3 cellular contexts compared by ENCODE assay signal in genomic region chr2:227524665-227525064, GRCh38.
TF ChIP-seq lines count a peak whose summit lies in the region.

No MANE protein-coding gene starts in this region.

TF ChIP-seq in A549, 52 proteins besides CTCF, POLR2A, EP300 and RAD21:
- TF ChIP-seq SMC3 (IDR thresholded peaks at IDR 0.05) (no peak), CHD2 (IDR thresholded peaks at IDR 0.05; ENCODE audit: low read length, partially characterized antibody) (no peak), JUN (IDR thresholded peaks at IDR 0.05) (no peak), MAFK (IDR thresholded peaks at IDR 0.05; ENCODE audit: partially characterized antibody) (peak; percentile 93), REST (IDR thresholded peaks at IDR 0.05) (no peak), RARB (CRISPR knock-in tag; IDR thresholded peaks at IDR 0.05) (no peak), HMGXB4 (CRISPR knock-in tag; IDR thresholded peaks at IDR 0.05; ENCODE audit: borderline replicate concordance) (no peak), NPAS2 (CRISPR knock-in tag; IDR thresholded peaks at IDR 0.05; ENCODE audit: borderline replicate concordance) (no peak)
TF ChIP-seq in A549: peak in this region for 1.

TF ChIP-seq in IMR-90, 13 proteins besides CTCF, POLR2A, EP300 and RAD21:
- TF ChIP-seq FOS (IDR thresholded peaks at IDR 0.05; ENCODE audit: low read depth, low read length) = no peak
- TF ChIP-seq MAFK (IDR thresholded peaks at IDR 0.05; ENCODE audit: low read depth, low read length) = peak; percentile 83
TF ChIP-seq in IMR-90: peak in this region for 1.

TF ChIP-seq in K562, 482 proteins besides CTCF, POLR2A, EP300 and RAD21:
- peak; percentile 51; the same call in 1 of the 2 replicates for TF ChIP-seq MAFF (IDR thresholded peaks at IDR 0.05; ENCODE audit: low read length)
- no peak for TF ChIP-seq ZFP1 (CRISPR knock-in tag; IDR thresholded peaks at IDR 0.05)
- TF ChIP-seq ETV1 (tag; conservative IDR thresholded peaks at IDR 0.05; ENCODE audit: low read depth) = no peak
- TF ChIP-seq ZNF316 (IDR thresholded peaks at IDR 0.05) = peak; percentile 69
- TF ChIP-seq ZNF79 (CRISPR knock-in tag; IDR thresholded peaks at IDR 0.05; ENCODE audit: low read depth) = no peak
- TF ChIP-seq MAFG (tag; conservative IDR thresholded peaks at IDR 0.05) = peak; percentile 35; the same call in 1 of the 2 replicates
- TF ChIP-seq TARDBP (IDR thresholded peaks at IDR 0.05) = no peak
- TF ChIP-seq SMC3 (conservative IDR thresholded peaks at IDR 0.05; ENCODE audit: insufficient read depth, low read depth, low read length) = no peak
- no peak for TF ChIP-seq XRCC3 (IDR thresholded peaks at IDR 0.05)
- peak; percentile 40; the same call in 1 of the 2 replicates for TF ChIP-seq MAFK (IDR thresholded peaks at IDR 0.05; ENCODE audit: low read length)
- no peak for TF ChIP-seq CHCHD3 (CRISPR knock-in tag; IDR thresholded peaks at IDR 0.05)
- TF ChIP-seq C11orf30 (IDR thresholded peaks at IDR 0.05; ENCODE audit: low read depth) = peak; percentile 40; the same call in 1 of the 2 replicates
TF ChIP-seq in K562: peak in this region for 5.
